1 cellular context compared by ENCODE assay signal in the genomic region with DNA sequence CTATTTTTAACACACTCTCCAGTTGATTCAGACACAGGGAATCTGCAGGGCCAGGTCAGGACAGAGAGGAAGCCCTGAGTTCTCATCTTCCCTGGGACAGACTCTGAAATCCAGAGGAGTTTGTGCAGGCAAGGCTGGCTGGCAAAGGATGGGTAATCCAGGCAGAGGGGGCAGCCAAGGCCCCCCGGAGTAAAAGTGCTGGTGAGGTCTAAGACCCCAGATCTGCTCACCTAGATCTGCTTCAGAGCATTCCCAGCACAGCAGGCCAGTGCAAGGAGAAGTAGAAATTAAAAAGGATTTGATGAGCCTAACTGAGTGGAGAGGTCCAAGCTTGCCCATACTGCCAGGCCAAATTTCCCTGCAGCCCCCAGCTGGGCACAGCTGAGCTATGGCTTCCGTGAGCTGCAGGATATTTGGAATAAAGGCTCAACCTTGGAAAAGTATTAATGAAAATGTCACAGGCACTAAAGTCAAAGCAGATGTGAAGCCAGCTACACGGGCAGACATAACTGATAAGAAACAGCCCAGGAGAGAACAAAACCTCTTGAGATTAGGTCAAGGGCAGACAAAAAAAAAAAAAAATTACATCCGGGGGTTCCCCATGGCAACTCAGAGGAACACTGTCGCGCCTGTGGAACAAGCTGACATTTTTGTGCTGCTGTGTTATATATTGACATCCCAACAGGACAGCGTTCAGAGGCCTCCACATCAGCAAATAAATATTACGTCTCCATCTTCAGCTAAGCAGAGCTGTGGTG.
A peak's percentile ranks its signal among the peaks of the same experiment; 100 is the strongest.
TF ChIP-seq lines count a peak whose summit lies in the region.

No MANE protein-coding gene starts in this region.

TF ChIP-seq in K562, 482 proteins besides CTCF, POLR2A, EP300 and RAD21 (continued from another document):
- no peak for TF ChIP-seq ZBTB49 (CRISPR knock-in tag; IDR thresholded peaks at IDR 0.05; ENCODE audit: borderline replicate concordance)
- peak; percentile 67 for TF ChIP-seq ZNF384 (IDR thresholded peaks at IDR 0.05; ENCODE audit: low read depth, low read length)
- TF ChIP-seq MCM3 (IDR thresholded peaks at IDR 0.05) = no peak
- TF ChIP-seq, protein P1, sequence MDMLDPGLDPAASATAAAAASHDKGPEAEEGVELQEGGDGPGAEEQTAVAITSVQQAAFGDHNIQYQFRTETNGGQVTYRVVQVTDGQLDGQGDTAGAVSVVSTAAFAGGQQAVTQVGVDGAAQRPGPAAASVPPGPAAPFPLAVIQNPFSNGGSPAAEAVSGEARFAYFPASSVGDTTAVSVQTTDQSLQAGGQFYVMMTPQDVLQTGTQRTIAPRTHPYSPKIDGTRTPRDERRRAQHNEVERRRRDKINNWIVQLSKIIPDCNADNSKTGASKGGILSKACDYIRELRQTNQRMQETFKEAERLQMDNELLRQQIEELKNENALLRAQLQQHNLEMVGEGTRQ (CRISPR knock-in tag; IDR thresholded peaks at IDR 0.05) = no peak
- TF ChIP-seq RFX1 (IDR thresholded peaks at IDR 0.05) = peak; percentile 51; the same call in 1 of the 2 replicates
- no peak for TF ChIP-seq ASH1L (IDR thresholded peaks at IDR 0.05; ENCODE audit: borderline replicate concordance, low read depth, partially characterized antibody)
- TF ChIP-seq, protein P2, sequence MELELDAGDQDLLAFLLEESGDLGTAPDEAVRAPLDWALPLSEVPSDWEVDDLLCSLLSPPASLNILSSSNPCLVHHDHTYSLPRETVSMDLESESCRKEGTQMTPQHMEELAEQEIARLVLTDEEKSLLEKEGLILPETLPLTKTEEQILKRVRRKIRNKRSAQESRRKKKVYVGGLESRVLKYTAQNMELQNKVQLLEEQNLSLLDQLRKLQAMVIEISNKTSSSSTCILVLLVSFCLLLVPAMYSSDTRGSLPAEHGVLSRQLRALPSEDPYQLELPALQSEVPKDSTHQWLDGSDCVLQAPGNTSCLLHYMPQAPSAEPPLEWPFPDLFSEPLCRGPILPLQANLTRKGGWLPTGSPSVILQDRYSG (tag; conservative IDR thresholded peaks at IDR 0.05; ENCODE audit: low read depth) = no peak
- no peak for TF ChIP-seq ZNF511 (CRISPR knock-in tag; IDR thresholded peaks at IDR 0.05)
